In genomic region chr15:90119367-90119766, GRCh38 we compare ENCODE assay signal across 37 cellular contexts.
"Had no signal": no experiment of that assay in that cellular context is flagged by ENCODE, and none has a peak within 500 bp of the region (broad histone marks: within the 10 kb centered on the region; RNA-seq: fewer than 3 reads in every experiment).

No MANE protein-coding gene starts in this region.

- H3K27me3 ChIP-seq: ascending aorta, cardiac muscle cell had no signal

- ATAC-seq: activated CD8-positive, alpha-beta T cell treated with anti-CD3 and anti-CD28 coated beads for 36 hours; activated naive CD8-positive, alpha-beta T cell treated with anti-CD3 and anti-CD28 coated beads, Interleukin-2, amount 50 U/mL, for 24 hours; activated T-cell treated with anti-CD3 and anti-CD28 coated beads, Interleukin-2, amount 50 U/mL, for 4 hours; activated T-cell treated with anti-CD3 and anti-CD28 coated beads, Interleukin-2, amount 50 U/mL, for 72 hours had no signal

- H3K36me3 ChIP-seq: ascending aorta, cardiac muscle cell had no signal

- H3K27ac ChIP-seq: ascending aorta, cardiac muscle cell, VCaP had no signal

- H3K4me1 Mint-ChIP-seq: activated B cell treated with CpG ODN at 0.5 μM for 24 hours; activated CD4-positive, alpha-beta T cell treated with anti-CD3 and anti-CD28 coated beads, Interleukin-2, amount 10 ng/mL, durations not matched to agents 24 days and 14 days; activated naive CD4-positive, alpha-beta T cell treated with anti-CD3 and anti-CD28 coated beads, Interleukin-2, amount 10 ng/mL, durations not matched to agents 7 days and 5 days; activated naive CD4-positive, alpha-beta T cell treated with anti-CD3 and anti-CD28 coated beads, Interleukin-2, amount 50 U/mL, for 24 hours; activated naive CD8-positive, alpha-beta T cell treated with anti-CD3 and anti-CD28 coated beads, Interleukin-2, amount 10 ng/mL, durations not matched to agents 7 days and 5 days; activated naive CD8-positive, alpha-beta T cell treated with anti-CD3 and anti-CD28 coated beads, Interleukin-2, amount 50 U/mL, for 24 hours; brain had no signal

- H3K4me3 ChIP-seq: ascending aorta, cardiac muscle cell had no signal

- H3K4me3 Mint-ChIP-seq: activated B cell treated with CpG ODN at 0.5 μM for 24 hours; activated CD4-positive, alpha-beta memory T cell treated with anti-CD3 and anti-CD28 coated beads for 36 hours; activated CD4-positive, alpha-beta T cell treated with anti-CD3 and anti-CD28 coated beads, Interleukin-2, amount 10 ng/mL, durations not matched to agents 24 days and 14 days; activated CD8-positive, alpha-beta T cell treated with anti-CD3 and anti-CD28 coated beads for 36 hours; activated naive CD4-positive, alpha-beta T cell treated with anti-CD3 and anti-CD28 coated beads, Interleukin-2, amount 10 ng/mL, durations not matched to agents 7 days and 5 days; activated naive CD4-positive, alpha-beta T cell treated with anti-CD3 and anti-CD28 coated beads, Interleukin-2, amount 50 U/mL, for 24 hours; activated naive CD8-positive, alpha-beta T cell; activated naive CD8-positive, alpha-beta T cell treated with anti-CD3 and anti-CD28 coated beads, Interleukin-2, amount 10 ng/mL, durations not matched to agents 7 days and 5 days; activated naive CD8-positive, alpha-beta T cell treated with anti-CD3 and anti-CD28 coated beads, Interleukin-2, amount 50 U/mL, for 24 hours; activated T-cell treated with anti-CD3 and anti-CD28 coated beads, Interleukin-2, amount 50 U/mL, for 4 hours; activated T-cell treated with anti-CD3 and anti-CD28 coated beads, Interleukin-2, amount 50 U/mL, for 72 hours; activated T-helper 1 cell treated with anti-CD3 and anti-CD28 coated beads, Interleukin-12 subunit alpha, Interleukin-12 subunit beta, Interleukin-2, Interleukin-4 antibody, amounts not matched to agents 30 ng/mL and 10 ng/mL and 1 ng/mL, durations not matched to agents 14 hours and 24 hours and 36 hours; brain; T-helper 1 cell treated with Interleukin-12 subunit alpha and Interleukin-12 subunit beta and Interleukin-4 antibody, amounts not matched to agents 30 μg/mL and 1 μg/mL, for 36 hours; T-helper 2 cell treated with Interferon-gamma antibody and Interleukin-4, amounts not matched to agents 5 μg/mL and 100 μg/mL, for 36 hours had no signal

- DNase-seq: activated B cell treated with CpG ODN at 0.5 μM for 24 hours; activated CD4-positive, alpha-beta memory T cell treated with anti-CD3 and anti-CD28 coated beads for 36 hours; activated CD4-positive, alpha-beta T cell treated with anti-CD3 and anti-CD28 coated beads for 4 hours; activated CD4-positive, alpha-beta T cell treated with anti-CD3 and anti-CD28 coated beads, Interleukin-2, amount 10 ng/mL, durations not matched to agents 24 days and 14 days; activated CD4-positive, alpha-beta T cell treated with anti-CD3 and anti-CD28 coated beads, Interleukin-2, amount 50 U/mL, for 1 hour; activated CD4-positive, alpha-beta T cell treated with anti-CD3 and anti-CD28 coated beads, Interleukin-2, amount 50 U/mL, for 4 hours; activated CD4-positive, CD25-positive, alpha-beta regulatory T cell treated with anti-CD3 and anti-CD28 coated beads, Interleukin-2, amount 50 U/mL, for 72 hours; activated CD8-positive, alpha-beta memory T cell treated with anti-CD3 and anti-CD28 coated beads, Interleukin-2, amount 50 U/mL, for 4 hours; activated CD8-positive, alpha-beta T cell treated with anti-CD3 and anti-CD28 coated beads for 36 hours; activated effector memory CD4-positive, alpha-beta T cell treated with Interleukin-2 at 50 U/mL for 16 hours; activated gamma-delta T cell; activated naive CD4-positive, alpha-beta T cell treated with anti-CD3 and anti-CD28 coated beads, Interleukin-2, amount 10 ng/mL, durations not matched to agents 7 days and 5 days; activated naive CD4-positive, alpha-beta T cell treated with Interleukin-2 at 50 U/mL for 16 hours; activated naive CD8-positive, alpha-beta T cell treated with anti-CD3 and anti-CD28 coated beads, Interleukin-2, amount 10 ng/mL, durations not matched to agents 7 days and 5 days; activated naive CD8-positive, alpha-beta T cell treated with anti-CD3 and anti-CD28 coated beads, Interleukin-2, amount 50 U/mL, for 24 hours; activated T-cell treated with anti-CD3 and anti-CD28 coated beads for 4 hours; activated T-cell treated with anti-CD3 and anti-CD28 coated beads, Interleukin-2, amount 50 U/mL, for 1 hour; activated T-cell treated with anti-CD3 and anti-CD28 coated beads, Interleukin-2, amount 50 U/mL, for 4 hours; activated T-cell treated with anti-CD3 and anti-CD28 coated beads, Interleukin-2, amount 50 U/mL, for 72 hours; amygdala; anterior cingulate cortex; central memory CD4-positive, alpha-beta T cell; T-helper 1 cell; T-helper 2 cell; T-helper 9 cell had no signal

- H3K27ac Mint-ChIP-seq: activated B cell treated with CpG ODN at 0.5 μM for 24 hours; activated CD4-positive, alpha-beta memory T cell treated with anti-CD3 and anti-CD28 coated beads for 36 hours; activated CD4-positive, alpha-beta T cell treated with anti-CD3 and anti-CD28 coated beads, Interleukin-2, amount 10 ng/mL, durations not matched to agents 24 days and 14 days; activated CD8-positive, alpha-beta T cell treated with anti-CD3 and anti-CD28 coated beads for 36 hours; activated naive CD4-positive, alpha-beta T cell treated with anti-CD3 and anti-CD28 coated beads, Interleukin-2, amount 10 ng/mL, durations not matched to agents 7 days and 5 days; activated naive CD4-positive, alpha-beta T cell treated with anti-CD3 and anti-CD28 coated beads, Interleukin-2, amount 50 U/mL, for 24 hours; activated naive CD8-positive, alpha-beta T cell; activated naive CD8-positive, alpha-beta T cell treated with anti-CD3 and anti-CD28 coated beads, Interleukin-2, amount 10 ng/mL, durations not matched to agents 7 days and 5 days; activated naive CD8-positive, alpha-beta T cell treated with anti-CD3 and anti-CD28 coated beads, Interleukin-2, amount 50 U/mL, for 24 hours; activated T-cell treated with anti-CD3 and anti-CD28 coated beads, Interleukin-2, amount 50 U/mL, for 72 hours; activated T-helper 1 cell treated with anti-CD3 and anti-CD28 coated beads, Interleukin-12 subunit alpha, Interleukin-12 subunit beta, Interleukin-2, Interleukin-4 antibody, amounts not matched to agents 30 ng/mL and 10 ng/mL and 1 ng/mL, durations not matched to agents 14 hours and 24 hours and 36 hours; activated T-helper 2 cell treated with anti-CD3 and anti-CD28 coated beads, Interferon-gamma antibody, Interleukin-2, Interleukin-4, amounts not matched to agents 10 μg/mL and 5 μg/mL and 100 μg/mL, durations not matched to agents 14 hours and 24 hours and 36 hours; brain; T-helper 1 cell treated with Interleukin-12 subunit alpha and Interleukin-12 subunit beta and Interleukin-4 antibody, amounts not matched to agents 30 μg/mL and 1 μg/mL, for 36 hours; T-helper 2 cell treated with Interferon-gamma antibody and Interleukin-4, amounts not matched to agents 5 μg/mL and 100 μg/mL, for 36 hours had no signal

- H3K27me3 Mint-ChIP-seq: activated B cell treated with CpG ODN at 0.5 μM for 24 hours; activated CD4-positive, alpha-beta memory T cell treated with anti-CD3 and anti-CD28 coated beads for 36 hours; activated CD8-positive, alpha-beta T cell treated with anti-CD3 and anti-CD28 coated beads for 36 hours; activated naive CD4-positive, alpha-beta T cell treated with anti-CD3 and anti-CD28 coated beads, Interleukin-2, amount 50 U/mL, for 24 hours; activated naive CD8-positive, alpha-beta T cell; activated naive CD8-positive, alpha-beta T cell treated with anti-CD3 and anti-CD28 coated beads, Interleukin-2, amount 50 U/mL, for 24 hours had no signal

- FAIRE-seq: bronchial epithelial cell, TTC549 had no signal

- H3K4me1 ChIP-seq: ascending aorta had no signal
